ENCODE assay signal across 8 cellular contexts in the genomic region with DNA sequence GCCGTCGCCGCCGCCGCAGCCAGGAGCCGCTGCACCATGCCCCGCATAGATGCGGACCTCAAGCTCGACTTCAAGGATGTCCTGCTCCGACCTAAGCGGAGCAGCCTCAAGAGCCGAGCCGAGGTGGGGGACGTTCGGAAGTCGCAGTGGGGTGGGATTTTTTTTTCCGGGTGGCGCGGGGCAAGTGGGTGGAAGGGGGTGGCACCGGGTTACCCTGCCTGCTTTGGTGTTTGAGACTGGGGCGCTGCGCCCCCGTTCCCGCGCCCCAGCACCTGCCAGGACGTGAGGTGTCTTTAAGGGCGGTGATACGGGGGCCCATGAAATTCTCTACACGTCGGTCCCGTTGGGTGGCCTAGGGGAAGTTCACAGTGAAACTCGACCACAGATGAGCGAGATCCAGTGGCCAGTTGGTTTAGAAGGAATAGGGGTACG. TPM values are rescaled to one million over a fixed set of nuclear protein-coding genes. Genes with fewer than 3 reads are reported as not detected.
DNase-seq lines count a peak whose midpoint lies in the region; ATAC-seq lines count a peak whose summit lies in the region.

No MANE protein-coding gene starts in this region.

- H3K36me3 ChIP-seq in mesodermal cell (ENCODE audit: control insufficient read depth, insufficient read depth, low read length) = no peaks in the 10 kb centered on the region

- 3 to 4% methylated on average over 22 to 23 of the region's 34 CpGs for WGBS in mesodermal cell (ENCODE audit: insufficient coverage in 2 of 2), 2 experiments

- peak overlapping the region; percentile 39 for H3K27ac Mint-ChIP-seq in T-helper 2 cell treated with Interferon-gamma antibody and Interleukin-4, amounts not matched to agents 5 μg/mL and 100 μg/mL, for 36 hours

- DNase-seq in T-helper 2 cell treated with Interferon-gamma antibody and Interleukin-4, amounts not matched to agents 5 μg/mL and 100 μg/mL, for 36 hours (ENCODE audit: low spot score) = no peak
- no peak for DNase-seq in T-helper 2 cell
- no peak for DNase-seq in caudate nucleus (lab: John Stamatoyannopoulos, UW)
- no peak for DNase-seq in NCI-H748 treated with DMSO at 0.1 percent for 48 hours (lab: John Stamatoyannopoulos, UW)
- no peak for DNase-seq in D341Med (ENCODE audit: low spot score)
- DNase-seq in ecto neural progenitor cell (ENCODE audit: low spot score) = no peak

- no peaks in the 10 kb centered on the region for H3K36me3 Mint-ChIP-seq in T-helper 2 cell treated with Interferon-gamma antibody and Interleukin-4, amounts not matched to agents 5 μg/mL and 100 μg/mL, for 36 hours (ENCODE audit: low read depth)

- peaks cover 64% of the 10 kb centered on the region for H3K27me3 Mint-ChIP-seq in T-helper 2 cell treated with Interferon-gamma antibody and Interleukin-4, amounts not matched to agents 5 μg/mL and 100 μg/mL, for 36 hours (ENCODE audit: low read depth)

- no peaks in the 10 kb centered on the region for H3K9me3 Mint-ChIP-seq in T-helper 2 cell treated with Interferon-gamma antibody and Interleukin-4, amounts not matched to agents 5 μg/mL and 100 μg/mL, for 36 hours

- H3K27ac ChIP-seq in caudate nucleus (ENCODE audit: low read depth, low read length) (peak overlapping the region; percentile 58), mesodermal cell (ENCODE audit: low read depth, low read length, severe bottlenecking) (no peak overlapping the region)

- H3K4me3 Mint-ChIP-seq in T-helper 2 cell treated with Interferon-gamma antibody and Interleukin-4, amounts not matched to agents 5 μg/mL and 100 μg/mL, for 36 hours = peak overlapping the region; percentile 85

- H3K4me3 ChIP-seq in mesodermal cell (ENCODE audit: extremely low read depth, insufficient read depth, low read length, poor library complexity, severe bottlenecking) = peak overlapping the region; percentile 41

- peaks cover 16% of the 10 kb centered on the region for H3K4me1 ChIP-seq in mesodermal cell (ENCODE audit: control insufficient read depth, insufficient read depth, low read length, poor library complexity, severe bottlenecking)

- peaks cover 19% of the 10 kb centered on the region for H3K4me1 Mint-ChIP-seq in T-helper 2 cell treated with Interferon-gamma antibody and Interleukin-4, amounts not matched to agents 5 μg/mL and 100 μg/mL, for 36 hours (ENCODE audit: low read depth)

- no peaks in the 10 kb centered on the region for H3K9me3 ChIP-seq in mesodermal cell (ENCODE audit: control insufficient read depth, low read length)

- ATAC-seq in HG03571 (IDR thresholded peaks at IDR 0.05; ENCODE audit: unreplicated experiment) = peak; percentile 8

RNA-seq across cellular contexts. Expression of gene GMPR, which starts 0.3 kb away (rescaled TPM):
- polyA plus RNA-seq in mesodermal cell (2013, experiment 1 of 2) = 12.9 TPM
- 11.4 TPM for polyA plus RNA-seq in mesodermal cell (2013, experiment 2 of 2)
